Comparison of ENCODE assay signal across 18 cellular contexts in the genomic region with DNA sequence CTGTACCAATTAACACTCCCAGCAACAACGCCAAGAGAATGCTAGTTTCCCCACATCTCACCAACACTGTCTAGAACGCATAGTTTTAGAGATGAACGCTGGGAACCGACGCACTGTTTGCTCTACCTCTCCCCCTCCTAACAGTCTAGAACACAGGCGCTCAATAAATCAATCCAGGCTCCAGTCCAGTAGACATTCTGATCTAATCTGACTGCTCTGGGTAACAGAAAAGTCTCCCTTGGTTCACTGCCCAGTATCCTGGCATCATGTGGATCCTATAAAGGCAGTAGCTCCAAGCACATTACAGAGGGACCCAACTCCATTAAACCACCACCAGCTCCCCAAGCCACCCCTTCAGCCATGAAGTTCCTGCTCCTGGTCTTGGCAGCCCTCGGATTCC. TPM values are rescaled to one million over a fixed set of nuclear protein-coding genes. Genes with fewer than 3 reads are reported as not detected.
DNase-seq lines count a peak whose midpoint lies in the region; ATAC-seq and TF ChIP-seq lines count a peak whose summit lies in the region.
"Had no signal": no experiment of that assay in that cellular context is flagged by ENCODE, and none has a peak within 500 bp of the region (broad histone marks: within the 10 kb centered on the region; RNA-seq: fewer than 3 reads in every experiment).

A gene with protein sequence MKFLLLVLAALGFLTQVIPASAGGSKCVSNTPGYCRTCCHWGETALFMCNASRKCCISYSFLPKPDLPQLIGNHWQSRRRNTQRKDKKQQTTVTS (plus strand): TSS at position 306 of the 400 bp plus-strand sequence. CDS start 55 bp downstream, at position 361.

- peak within 1 kb of the TSS; percentile 21 to 56 for H3K27ac ChIP-seq in prostate gland
- H3K27ac ChIP-seq: SJSA1 had no signal

- H3K9me2 ChIP-seq in Loucy (replicated peaks; ENCODE audit: low read depth, low read length) = no peaks in the 10 kb centered on the region

- intact Hi-C loops in prostate gland (cut with DNase I) = no loop called here

- peak within 1 kb of the TSS; percentile 71; the same call in 1 of the 2 replicates for H2AFZ ChIP-seq in Loucy (ENCODE audit: low read length)
- H2AFZ ChIP-seq: GM23338 had no signal

- peaks cover 10% of the 10 kb centered on the region for H3K4me1 Mint-ChIP-seq in activated naive CD8-positive, alpha-beta T cell (ENCODE audit: low read depth)
- H3K4me1 Mint-ChIP-seq in activated naive CD8-positive, alpha-beta T cell treated with anti-CD3 and anti-CD28 coated beads, Interleukin-2, amount 50 U/mL, for 24 hours = peaks cover 3% of the 10 kb centered on the region
- H3K4me1 Mint-ChIP-seq in activated T-helper 17 cell treated with anti-CD3 and anti-CD28 coated beads, Interleukin-2, amount 50 U/mL, for 72 hours = peaks cover 16% of the 10 kb centered on the region
- H3K4me1 Mint-ChIP-seq: B cell had no signal

- 36% methylated on average over 7 of the region's 7 CpGs for WGBS in prostate gland

- no peaks in the 10 kb centered on the region for H3K36me3 Mint-ChIP-seq in activated naive CD8-positive, alpha-beta T cell
- no peaks in the 10 kb centered on the region for H3K36me3 Mint-ChIP-seq in activated naive CD8-positive, alpha-beta T cell treated with anti-CD3 and anti-CD28 coated beads, Interleukin-2, amount 50 U/mL, for 24 hours (ENCODE audit: low read depth)
- no peaks in the 10 kb centered on the region for H3K36me3 Mint-ChIP-seq in activated T-helper 17 cell treated with anti-CD3 and anti-CD28 coated beads, Interleukin-2, amount 50 U/mL, for 72 hours (ENCODE audit: low read depth)

- H3K4me2 ChIP-seq in Loucy (ENCODE audit: low read depth, low read length, poor library complexity, severe bottlenecking) = no peak within 1 kb of the TSS
- H3K4me2 ChIP-seq: GM23338 had no signal

- H3K4me3 Mint-ChIP-seq in activated naive CD8-positive, alpha-beta T cell = no peak within 1 kb of the TSS
- H3K4me3 Mint-ChIP-seq in activated naive CD8-positive, alpha-beta T cell treated with anti-CD3 and anti-CD28 coated beads, Interleukin-2, amount 50 U/mL, for 24 hours = no peak within 1 kb of the TSS
- peak within 1 kb of the TSS; percentile 26 for H3K4me3 Mint-ChIP-seq in activated T-helper 17 cell treated with anti-CD3 and anti-CD28 coated beads, Interleukin-2, amount 50 U/mL, for 72 hours
- H3K4me3 Mint-ChIP-seq: B cell, GM23338 had no signal

- no peaks in the 10 kb centered on the region for H4K20me1 ChIP-seq in Loucy (ENCODE audit: insufficient read depth, low read length, poor library complexity, severe bottlenecking)

- ATAC-seq in activated naive CD8-positive, alpha-beta T cell treated with anti-CD3 and anti-CD28 coated beads, Interleukin-2, amount 50 U/mL, for 24 hours = no peak
- ATAC-seq in activated T-helper 17 cell treated with anti-CD3 and anti-CD28 coated beads, Interleukin-2, amount 50 U/mL, for 72 hours (replicated peaks) = no peak
- ATAC-seq: GM23338 had no signal

- H3K36me3 ChIP-seq in Loucy (ENCODE audit: insufficient read depth, low read length) = no peaks in the 10 kb centered on the region
- no peaks in the 10 kb centered on the region for H3K36me3 ChIP-seq in prostate gland
- H3K36me3 ChIP-seq: MG63, SJSA1 had no signal

- no peak for TF ChIP-seq POLR2A in prostate gland (IDR thresholded peaks at IDR 0.05)

- no peak for TF ChIP-seq CTCF in Loucy (conservative IDR thresholded peaks at IDR 0.05; ENCODE audit: low read length)
- no peak for TF ChIP-seq CTCF in prostate gland (IDR thresholded peaks at IDR 0.05)

- no peaks in the 10 kb centered on the region for H3K9me3 ChIP-seq in Loucy (ENCODE audit: insufficient read depth, low read depth, low read length)
- no peaks in the 10 kb centered on the region for H3K9me3 ChIP-seq in prostate gland
- H3K9me3 ChIP-seq: MG63, SJSA1 had no signal

- H3K9ac ChIP-seq in Loucy (ENCODE audit: low read depth, low read length, poor library complexity, severe bottlenecking) = no peak within 1 kb of the TSS

- no peaks in the 10 kb centered on the region for H3K9me3 Mint-ChIP-seq in activated naive CD8-positive, alpha-beta T cell (ENCODE audit: low read depth)
- H3K9me3 Mint-ChIP-seq in activated naive CD8-positive, alpha-beta T cell treated with anti-CD3 and anti-CD28 coated beads, Interleukin-2, amount 50 U/mL, for 24 hours = no peaks in the 10 kb centered on the region
- no peaks in the 10 kb centered on the region for H3K9me3 Mint-ChIP-seq in activated T-helper 17 cell treated with anti-CD3 and anti-CD28 coated beads, Interleukin-2, amount 50 U/mL, for 72 hours
- H3K9me3 Mint-ChIP-seq: GM23338 had no signal

- H3K4me3 ChIP-seq in Loucy (ENCODE audit: low read length, poor library complexity, severe bottlenecking) (no peak within 1 kb of the TSS), prostate gland (no peak within 1 kb of the TSS)
- H3K4me3 ChIP-seq: GM23338, MG63, SJSA1 had no signal

- peaks cover 27% of the 10 kb centered on the region for H3K4me1 ChIP-seq in Loucy (ENCODE audit: insufficient read depth, low read length, poor library complexity, severe bottlenecking)
- no peaks in the 10 kb centered on the region for H3K4me1 ChIP-seq in prostate gland (replicated peaks)
- H3K4me1 ChIP-seq: SJSA1 had no signal

- no peaks in the 10 kb centered on the region for H3K27me3 ChIP-seq in Loucy (ENCODE audit: insufficient read depth, low read length, poor library complexity, severe bottlenecking)
- no peaks in the 10 kb centered on the region for H3K27me3 ChIP-seq in prostate gland (replicated peaks; ENCODE audit: insufficient read depth)
- H3K27me3 ChIP-seq: MG63 had no signal

- H3K27me3 Mint-ChIP-seq in activated naive CD8-positive, alpha-beta T cell = no peaks in the 10 kb centered on the region
- H3K27me3 Mint-ChIP-seq in activated naive CD8-positive, alpha-beta T cell treated with anti-CD3 and anti-CD28 coated beads, Interleukin-2, amount 50 U/mL, for 24 hours = peaks cover 4% of the 10 kb centered on the region
- H3K27me3 Mint-ChIP-seq in activated T-helper 17 cell treated with anti-CD3 and anti-CD28 coated beads, Interleukin-2, amount 50 U/mL, for 72 hours = no peaks in the 10 kb centered on the region

- peak within 1 kb of the TSS; percentile 11 for H3K27ac Mint-ChIP-seq in activated naive CD8-positive, alpha-beta T cell
- no peak within 1 kb of the TSS for H3K27ac Mint-ChIP-seq in activated naive CD8-positive, alpha-beta T cell treated with anti-CD3 and anti-CD28 coated beads, Interleukin-2, amount 50 U/mL, for 24 hours
- peak within 1 kb of the TSS; percentile 28 for H3K27ac Mint-ChIP-seq in activated T-helper 17 cell treated with anti-CD3 and anti-CD28 coated beads, Interleukin-2, amount 50 U/mL, for 72 hours
- H3K27ac Mint-ChIP-seq: B cell, GM23338 had no signal

- H3K79me2 ChIP-seq in Loucy (ENCODE audit: insufficient read depth, low read length) = no peaks in the 10 kb centered on the region

- H3F3A ChIP-seq in Loucy (ENCODE audit: low read depth) = no peaks in the 10 kb centered on the region

- no peak for DNase-seq in activated naive CD8-positive, alpha-beta T cell treated with anti-CD3 and anti-CD28 coated beads, Interleukin-2, amount 50 U/mL, for 24 hours
- DNase-seq in prostate gland (ENCODE audit: low spot score) (peak; percentile 83), NCI-H2227 treated with DMSO at 0.1 percent for 48 hours (lab: John Stamatoyannopoulos, UW) (no peak), DMS79 treated with DMSO at 0.1 percent for 48 hours (lab: John Stamatoyannopoulos, UW) (no peak)
- DNase-seq: DMS 273 treated with DMSO at 0.1 percent for 48 hours, MG63, NCI-H1105 treated with DMSO at 0.1 percent for 48 hours, NCI-H187, NCI-H2171, NCI-H510A treated with DMSO at 0.1 percent for 48 hours, RPMI8226 had no signal

RNA-seq across cellular contexts. Expression of the gene that starts here (rescaled TPM):
- total RNA-seq in activated T-helper 17 cell treated with anti-CD3 and anti-CD28 coated beads, Interleukin-2, amount 50 U/mL, for 72 hours = not detected
- total RNA-seq in prostate gland = 1 to 10 TPM; 2.2 to 3.3 TPM
- total RNA-seq: B cell, GM23338, OCI-LY7, SJSA1 had no signal
